19 cellular contexts compared by ENCODE assay signal in genomic region chr14:77290705-77291104, GRCh38. TPM values are rescaled to one million over a fixed set of nuclear protein-coding genes. Genes with fewer than 3 reads are reported as not detected.
DNase-seq lines count a peak whose midpoint lies in the region; ATAC-seq and TF ChIP-seq lines count a peak whose summit lies in the region.
"Had no signal": no experiment of that assay in that cellular context is flagged by ENCODE, and none has a peak within 500 bp of the region (broad histone marks: within the 10 kb centered on the region; RNA-seq: fewer than 3 reads in every experiment).

No MANE protein-coding gene starts in this region.

- H3K4me3 Mint-ChIP-seq in activated CD4-positive, alpha-beta T cell treated with anti-CD3 and anti-CD28 coated beads for 36 hours = no peak overlapping the region

- no peaks in the 10 kb centered on the region for H3K27me3 ChIP-seq in BE2C
- H3K27me3 ChIP-seq: upper lobe of right lung had no signal

- H3K36me3 ChIP-seq in BE2C = peaks cover 1% of the 10 kb centered on the region; the same call in 1 of the 2 replicates

- no peaks in the 10 kb centered on the region for H3K9me3 Mint-ChIP-seq in activated CD4-positive, alpha-beta T cell treated with anti-CD3 and anti-CD28 coated beads for 36 hours (ENCODE audit: low read depth)

- H3K27me3 Mint-ChIP-seq in activated CD4-positive, alpha-beta T cell treated with anti-CD3 and anti-CD28 coated beads for 36 hours = no peaks in the 10 kb centered on the region

- CTCF ChIA-PET in activated CD4-positive, alpha-beta T cell treated with anti-CD3 and anti-CD28 coated beads for 36 hours (lab: Charles Lee) = interaction anchor here (0.6 to 1.4 kb wide), 6 partner anchors 8 to 502 kb away, joined by 3 to 5 read pairs (median 3); no protein-coding TSS in a partner anchor

- no peak overlapping the region for H3K27ac Mint-ChIP-seq in activated CD4-positive, alpha-beta T cell treated with anti-CD3 and anti-CD28 coated beads for 36 hours

- DNase-seq in BE2C = no peak
- DNase-seq in HFF-Myc (ENCODE audit: extremely low read depth, low read depth) = no peak
- peak; percentile 80 for DNase-seq in amniotic epithelial cell (ENCODE audit: low read depth)
- peak; percentile 92 for DNase-seq in islet precursor cell
- DNase-seq in hippocampal formation (lab: John Stamatoyannopoulos, UW) = no peak
- DNase-seq in T-helper 1 cell = no peak
- no peak for DNase-seq in NCI-H146 (lab: John Stamatoyannopoulos, UW)
- DNase-seq in activated CD4-positive, alpha-beta T cell treated with anti-CD3 and anti-CD28 coated beads for 36 hours = no peak
- DNase-seq: activated CD8-positive, alpha-beta memory T cell treated with anti-CD3 and anti-CD28 coated beads for 24 hours; activated effector memory CD4-positive, alpha-beta T cell treated with Interleukin-2 at 50 U/mL for 16 hours; DMS153; effector CD8-positive, alpha-beta T cell; KG1; left colon; NCI-H1694; NCI-H69; SIG-M5; upper lobe of right lung had no signal

- no peak for ATAC-seq in activated CD4-positive, alpha-beta T cell treated with anti-CD3 and anti-CD28 coated beads for 36 hours
- ATAC-seq: left colon, upper lobe of right lung had no signal

- intact Hi-C loops in activated CD4-positive, alpha-beta T cell treated with anti-CD3 and anti-CD28 coated beads for 36 hours (cut with DNase I, micrococcal nuclease) = no loop called here

- H3K4me1 ChIP-seq in BE2C = no peaks in the 10 kb centered on the region; the same call in 1 of the 2 replicates
- H3K4me1 ChIP-seq: upper lobe of right lung had no signal

- POLR2A ChIA-PET in activated CD4-positive, alpha-beta T cell treated with anti-CD3 and anti-CD28 coated beads for 36 hours (lab: Charles Lee) = no interaction called here

- H3K36me3 Mint-ChIP-seq in activated CD4-positive, alpha-beta T cell treated with anti-CD3 and anti-CD28 coated beads for 36 hours (ENCODE audit: low read depth) = peaks cover 2% of the 10 kb centered on the region

- H3K4me3 ChIP-seq in BE2C (ENCODE audit: low read depth, low read length) (no peak overlapping the region), HFF-Myc (replicated peaks; ENCODE audit: low read depth, low read length) (no peak overlapping the region)
- H3K4me3 ChIP-seq: upper lobe of right lung had no signal

- H3K9me3 ChIP-seq in BE2C = no peaks in the 10 kb centered on the region
- H3K9me3 ChIP-seq: upper lobe of right lung had no signal

- TF ChIP-seq CTCF in BE2C (IDR thresholded peaks at IDR 0.05; ENCODE audit: low read depth, low read length) = peak; percentile 19
- TF ChIP-seq CTCF in HFF-Myc (IDR thresholded peaks at IDR 0.05; ENCODE audit: low read depth, low read length, missing control alignments) = peak; percentile 5

- no peaks in the 10 kb centered on the region for H3K4me1 Mint-ChIP-seq in activated CD4-positive, alpha-beta T cell treated with anti-CD3 and anti-CD28 coated beads for 36 hours

RNA-seq across cellular contexts. Expression of gene NGB, which starts 19.7 kb away (rescaled TPM):
- polyA plus RNA-seq in BE2C (2012; ENCODE audit: insufficient read depth, insufficient read length, low read depth) = not detected
- total RNA-seq in activated CD4-positive, alpha-beta T cell treated with anti-CD3 and anti-CD28 coated beads for 36 hours = not detected
- total RNA-seq: myocyte, upper lobe of right lung had no signal

RNA-seq across cellular contexts. Expression of gene POMT2, which starts 30.0 kb away (rescaled TPM):
- polyA plus RNA-seq in BE2C (2012; ENCODE audit: insufficient read depth, insufficient read length, low read depth) = 49.0 TPM
- 10 to 100 TPM; 11.7 to 18.2 TPM for total RNA-seq in activated CD4-positive, alpha-beta T cell treated with anti-CD3 and anti-CD28 coated beads for 36 hours

RNA-seq across cellular contexts. Expression of gene GSTZ1, which starts 30.1 kb away (rescaled TPM):
- polyA plus RNA-seq in BE2C (2012; ENCODE audit: insufficient read depth, insufficient read length, low read depth) = 13.9 TPM
- total RNA-seq in activated CD4-positive, alpha-beta T cell treated with anti-CD3 and anti-CD28 coated beads for 36 hours = 10 to 100 TPM; 17.5 to 22.9 TPM

Comparison
In these comparisons a context has a peak if more than half of its experiments do, and no peak if none do; other contexts are left out.
1. DNase-seq: peak in amniotic epithelial cell (single experiment) and islet precursor cell (single experiment); none in BE2C (single experiment), HFF-Myc (single experiment), hippocampal formation (0 of 2), T-helper 1 cell (0 of 5), NCI-H146 (single experiment) and activated CD4-positive, alpha-beta T cell treated with anti-CD3 and anti-CD28 coated beads for 36 hours (single experiment).